ENCODE assay signal across 20 cellular contexts in the genomic region with DNA sequence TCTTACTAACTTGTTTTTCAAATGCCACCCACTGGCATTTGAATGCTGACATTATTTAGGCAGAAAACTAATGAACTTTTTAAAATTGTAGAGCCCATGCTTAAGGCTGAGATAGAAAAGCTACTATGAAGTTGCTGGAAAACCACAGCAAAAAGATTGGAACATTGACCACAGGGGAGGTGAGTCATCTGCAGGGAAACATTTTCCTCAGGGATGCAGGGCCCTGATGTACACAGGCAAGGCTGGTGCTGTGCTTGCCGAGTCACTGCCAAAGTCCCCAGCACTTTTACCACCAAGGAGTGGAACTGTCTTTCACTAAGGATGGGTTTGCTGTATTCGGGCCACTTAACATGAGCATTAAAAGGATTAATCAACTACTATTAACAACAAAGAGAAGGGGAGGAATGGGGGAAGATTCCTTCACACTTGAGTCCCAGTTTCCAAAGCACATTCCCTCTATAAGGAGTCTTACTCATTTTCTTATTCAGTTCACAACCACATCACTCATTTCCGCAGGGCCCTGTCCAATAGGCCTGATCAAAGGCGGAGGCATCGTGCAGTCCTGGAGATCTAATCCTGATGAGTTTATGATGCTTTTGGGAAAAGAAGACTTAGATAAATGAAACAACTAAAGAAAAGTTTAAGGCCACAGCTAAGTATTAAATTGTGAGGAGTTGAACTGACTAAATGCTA.
DNase-seq lines count a peak whose midpoint lies in the region; ATAC-seq, FAIRE-seq and TF ChIP-seq lines count a peak whose summit lies in the region.
"Had no signal": no experiment of that assay in that cellular context is flagged by ENCODE, and none has a peak within 500 bp of the region (broad histone marks: within the 10 kb centered on the region; RNA-seq: fewer than 3 reads in every experiment).

No MANE protein-coding gene starts in this region.

- BruUV-seq in endothelial cell of umbilical vein (replicated peaks; lab: Mats Ljungman, UMichigan) (no TSS peak), HepG2 (replicated peaks; lab: Mats Ljungman, UMichigan) (no TSS peak)

- intact Hi-C loops in endothelial cell of umbilical vein (cut with micrococcal nuclease) (no loop called here), HepG2 (cut with micrococcal nuclease; ENCODE audit: unreplicated experiment) (no loop called here)

- no peak overlapping the region for H3K4me3 Mint-ChIP-seq in activated naive CD4-positive, alpha-beta T cell treated with anti-CD3 and anti-CD28 coated beads, Interleukin-2, amount 10 ng/mL, durations not matched to agents 7 days and 5 days
- H3K4me3 Mint-ChIP-seq: neural crest cell, T-cell had no signal

- DNase-seq in ELR (ENCODE audit: low read depth) (peak; percentile 79), RKO (ENCODE audit: low spot score) (peak; percentile 5), endothelial cell of umbilical vein (ENCODE audit: low read depth, low spot score) (no peak), HepG2 (ENCODE audit: low spot score) (no peak), NCI-H345 treated with DMSO at 0.1 percent for 48 hours (lab: John Stamatoyannopoulos, UW; ENCODE audit: unreplicated experiment) (no peak)
- DNase-seq in activated naive CD4-positive, alpha-beta T cell treated with anti-CD3 and anti-CD28 coated beads, Interleukin-2, amount 10 ng/mL, durations not matched to agents 7 days and 5 days: no peak
- DNase-seq: activated CD8-positive, alpha-beta memory T cell treated with anti-CD3 and anti-CD28 coated beads, Interleukin-2, amount 50 U/mL, for 48 hours; activated naive CD4-positive, alpha-beta T cell; AML-193; effector CD8-positive, alpha-beta T cell; MG63; NCI-H2029; NCI-H524 treated with DMSO at 0.1 percent for 48 hours; PC-9; retina; T-cell had no signal

- H3K4me3 ChIP-seq in endothelial cell of umbilical vein (replicated peaks in 1 of 3; ENCODE audit: insufficient read depth in 1 of 3, low read depth in 1 of 3, low read length in 3 of 3) (no peak overlapping the region), HepG2 (replicated peaks in 1 of 3; ENCODE audit: insufficient read depth in 1 of 3, low read depth in 2 of 3, low read length in 3 of 3) (no peak overlapping the region)
- H3K4me3 ChIP-seq: gastroesophageal sphincter, MG63, PC-9 had no signal

- TF ChIP-seq EP300 in HepG2 (IDR thresholded peaks at IDR 0.05; ENCODE audit: low read depth in 2 of 2, low read length in 2 of 2) (no peak), HepG2 (CRISPR knock-in tag; IDR thresholded peaks at IDR 0.05; ENCODE audit: borderline replicate concordance) (no peak)

- TF ChIP-seq POLR2A in endothelial cell of umbilical vein (IDR thresholded peaks at IDR 0.05; ENCODE audit: low read depth, low read length): no peak
- TF ChIP-seq POLR2A in HepG2 (IDR thresholded peaks at IDR 0.05; ENCODE audit: insufficient read depth in 1 of 2, low read depth in 2 of 2, low read length in 2 of 2): no peak

- peak; percentile 32; the same call in 1 of the 3 replicates for ATAC-seq in HepG2
- no peak for ATAC-seq in GM18873 (IDR thresholded peaks at IDR 0.05; ENCODE audit: low FRiP score, unreplicated experiment)
- no peak for ATAC-seq in GM21515 (IDR thresholded peaks at IDR 0.05; ENCODE audit: unreplicated experiment)
- ATAC-seq: gastroesophageal sphincter, T-cell had no signal

- H3K27ac Mint-ChIP-seq in activated naive CD4-positive, alpha-beta T cell treated with anti-CD3 and anti-CD28 coated beads, Interleukin-2, amount 10 ng/mL, durations not matched to agents 7 days and 5 days: no peak overlapping the region
- H3K27ac Mint-ChIP-seq: T-cell had no signal

- H2AFZ ChIP-seq in endothelial cell of umbilical vein (ENCODE audit: low read depth, low read length) (no peak overlapping the region), HepG2 (ENCODE audit: low read length) (no peak overlapping the region)
- H2AFZ ChIP-seq: PC-9 had no signal

- FAIRE-seq in endothelial cell of umbilical vein (lab: Jason Lieb, UNC): no peak
- no peak for FAIRE-seq in HepG2 (lab: Jason Lieb, UNC)

- CTCF ChIA-PET in endothelial cell of umbilical vein (lab: Charles Lee) (interaction anchor here (0.7 to 2.0 kb wide), 4 partner anchors 18 to 348 kb away, joined by 3 to 6 read pairs (median 4); no protein-coding TSS in a partner anchor), HepG2 (lab: Yijun Ruan, JAX; ENCODE audit: low intra/inter-chr PET ratio, low total read pairs) (no interaction called here)
- CTCF ChIA-PET in activated naive CD4-positive, alpha-beta T cell treated with anti-CD3 and anti-CD28 coated beads, Interleukin-2, amount 10 ng/mL, durations not matched to agents 7 days and 5 days (lab: Charles Lee): no interaction called here

- peaks cover 11% of the 10 kb centered on the region for H3K4me1 ChIP-seq in endothelial cell of umbilical vein (ENCODE audit: control insufficient read depth, extremely low read depth, insufficient read depth, low read length)
- H3K4me1 ChIP-seq in HepG2 (ENCODE audit: insufficient read depth, low read length): peaks cover 16% of the 10 kb centered on the region
- H3K4me1 ChIP-seq: gastroesophageal sphincter had no signal

- dilution Hi-C loops in endothelial cell of umbilical vein (cut with MboI; ENCODE audit: extremely low pct_ligation_motif_present, low sequenced_read_pairs): no loop called here

- WGBS in HepG2 (ENCODE audit: low lambda C conversion rate): 58% methylated on average over 4 of the region's 5 CpGs

- H3K36me3 Mint-ChIP-seq in activated naive CD4-positive, alpha-beta T cell treated with anti-CD3 and anti-CD28 coated beads, Interleukin-2, amount 10 ng/mL, durations not matched to agents 7 days and 5 days: no peaks in the 10 kb centered on the region
- H3K36me3 Mint-ChIP-seq: T-cell had no signal

- TF ChIP-seq RAD21 in HepG2 (CRISPR knock-in tag; IDR thresholded peaks at IDR 0.05): no peak

- no peak overlapping the region for H3K27ac ChIP-seq in endothelial cell of umbilical vein (ENCODE audit: insufficient read depth, low read depth, low read length)
- no peak overlapping the region for H3K27ac ChIP-seq in HepG2 (ENCODE audit: extremely low read length, insufficient read depth, low read length)
- H3K27ac ChIP-seq: gastroesophageal sphincter, PC-9 had no signal

- H4K20me1 ChIP-seq in endothelial cell of umbilical vein (replicated peaks; ENCODE audit: control insufficient read depth, extremely low read depth, insufficient read depth, low read length): no peaks in the 10 kb centered on the region
- H4K20me1 ChIP-seq in HepG2 (ENCODE audit: insufficient read depth, low read length): no peaks in the 10 kb centered on the region

- H3K9me3 ChIP-seq in endothelial cell of umbilical vein (replicated peaks; ENCODE audit: control insufficient read depth, insufficient read depth, low read length) (no peaks in the 10 kb centered on the region), HepG2 (ENCODE audit: low read length) (no peaks in the 10 kb centered on the region)
- H3K9me3 ChIP-seq: gastroesophageal sphincter, MG63 had no signal

- H3K9ac ChIP-seq in endothelial cell of umbilical vein (replicated peaks; ENCODE audit: extremely low read depth, insufficient read depth, low read length) (no peak overlapping the region), HepG2 (ENCODE audit: insufficient read depth, low read depth, low read length) (no peak overlapping the region)

- H3K79me2 ChIP-seq in endothelial cell of umbilical vein (ENCODE audit: control insufficient read depth, insufficient read depth, low read length) (no peaks in the 10 kb centered on the region), HepG2 (ENCODE audit: insufficient read depth, low read length) (no peaks in the 10 kb centered on the region)

- POLR2A ChIA-PET in endothelial cell of umbilical vein (lab: Charles Lee) (no interaction called here), HepG2 (lab: Yijun Ruan, JAX) (no interaction called here)

- no peaks in the 10 kb centered on the region for H3K36me3 ChIP-seq in endothelial cell of umbilical vein (ENCODE audit: control insufficient read depth in 2 of 2, extremely low read depth in 1 of 2, insufficient read depth in 2 of 2, low read length in 2 of 2)
- no peaks in the 10 kb centered on the region for H3K36me3 ChIP-seq in HepG2 (replicated peaks in 1 of 2; ENCODE audit: control insufficient read depth in 1 of 2, insufficient read depth in 2 of 2, low read length in 2 of 2)
- H3K36me3 ChIP-seq: gastroesophageal sphincter, MG63 had no signal

- no peak for TF ChIP-seq CTCF in endothelial cell of umbilical vein (IDR thresholded peaks at IDR 0.05; ENCODE audit: extremely low read depth in 1 of 2, insufficient read depth in 1 of 2, low read depth in 1 of 2, low read length in 2 of 2)
- no peak for TF ChIP-seq CTCF in HepG2 (CRISPR knock-in tag; IDR thresholded peaks at IDR 0.05)

- no peaks in the 10 kb centered on the region for H3K9me3 Mint-ChIP-seq in activated naive CD4-positive, alpha-beta T cell treated with anti-CD3 and anti-CD28 coated beads, Interleukin-2, amount 10 ng/mL, durations not matched to agents 7 days and 5 days
- H3K9me3 Mint-ChIP-seq: neural crest cell, T-cell had no signal

- H3K4me1 Mint-ChIP-seq in activated naive CD4-positive, alpha-beta T cell treated with anti-CD3 and anti-CD28 coated beads, Interleukin-2, amount 10 ng/mL, durations not matched to agents 7 days and 5 days: no peaks in the 10 kb centered on the region
- H3K4me1 Mint-ChIP-seq: neural crest cell, T-cell had no signal

- no peaks in the 10 kb centered on the region for H3K27me3 ChIP-seq in endothelial cell of umbilical vein (ENCODE audit: control insufficient read depth in 2 of 2, insufficient read depth in 2 of 2, low read length in 2 of 2)
- H3K27me3 ChIP-seq in HepG2 (ENCODE audit: control insufficient read depth in 1 of 2, insufficient read depth in 2 of 2, low read length in 2 of 2): no peaks in the 10 kb centered on the region
- H3K27me3 ChIP-seq: gastroesophageal sphincter, MG63 had no signal

- no peak overlapping the region for H3K4me2 ChIP-seq in endothelial cell of umbilical vein (ENCODE audit: insufficient read depth, low read length)
- no peak overlapping the region for H3K4me2 ChIP-seq in HepG2 (ENCODE audit: low read depth, low read length)
- H3K4me2 ChIP-seq: PC-9 had no signal

- no peaks in the 10 kb centered on the region for H3K9me1 ChIP-seq in endothelial cell of umbilical vein (replicated peaks; ENCODE audit: control insufficient read depth, extremely low read depth, insufficient read depth, low read length)

- H3K27me3 Mint-ChIP-seq in activated naive CD4-positive, alpha-beta T cell treated with anti-CD3 and anti-CD28 coated beads, Interleukin-2, amount 10 ng/mL, durations not matched to agents 7 days and 5 days: no peaks in the 10 kb centered on the region

- in situ Hi-C loops in HepG2 (cut with HindIII; ENCODE audit: extremely low pct_ligation_motif_present, low pct_unique_long_range_greater_than_20kb): no loop called here

TF ChIP-seq in endothelial cell of umbilical vein, 7 proteins besides CTCF, POLR2A, EP300 and RAD21:
- peak; percentile 82 for TF ChIP-seq FOS (IDR thresholded peaks at IDR 0.05; ENCODE audit: borderline replicate concordance, insufficient read depth, low read length)
- TF ChIP-seq GATA2 (IDR thresholded peaks at IDR 0.05; ENCODE audit: insufficient read depth, insufficient read length, low read depth, low read length): no peak
TF ChIP-seq in endothelial cell of umbilical vein: peak in this region for 1.

TF ChIP-seq in HepG2, 621 proteins besides CTCF, POLR2A, EP300 and RAD21:
- TF ChIP-seq PTBP1 (IDR thresholded peaks at IDR 0.05; ENCODE audit: low read depth, low read length, poor library complexity, severe bottlenecking) (no peak), FOSL2 (CRISPR knock-in tag; IDR thresholded peaks at IDR 0.05) (0 out of 2 replicates have a peak, but pooled peaks have one; percentile 15)

Comparison
In these comparisons a context has a peak if more than half of its experiments do, and no peak if none do; other contexts are left out.
1. DNase-seq: peak in ELR (single experiment) and RKO (single experiment); none in endothelial cell of umbilical vein (single experiment), HepG2 (single experiment), activated naive CD4-positive, alpha-beta T cell treated with anti-CD3 and anti-CD28 coated beads, Interleukin-2, amount 10 ng/mL, durations not matched to agents 7 days and 5 days (single experiment) and NCI-H345 treated with DMSO at 0.1 percent for 48 hours (single experiment).